Comparison of ENCODE assay signal across 8 cellular contexts in the genomic region with DNA sequence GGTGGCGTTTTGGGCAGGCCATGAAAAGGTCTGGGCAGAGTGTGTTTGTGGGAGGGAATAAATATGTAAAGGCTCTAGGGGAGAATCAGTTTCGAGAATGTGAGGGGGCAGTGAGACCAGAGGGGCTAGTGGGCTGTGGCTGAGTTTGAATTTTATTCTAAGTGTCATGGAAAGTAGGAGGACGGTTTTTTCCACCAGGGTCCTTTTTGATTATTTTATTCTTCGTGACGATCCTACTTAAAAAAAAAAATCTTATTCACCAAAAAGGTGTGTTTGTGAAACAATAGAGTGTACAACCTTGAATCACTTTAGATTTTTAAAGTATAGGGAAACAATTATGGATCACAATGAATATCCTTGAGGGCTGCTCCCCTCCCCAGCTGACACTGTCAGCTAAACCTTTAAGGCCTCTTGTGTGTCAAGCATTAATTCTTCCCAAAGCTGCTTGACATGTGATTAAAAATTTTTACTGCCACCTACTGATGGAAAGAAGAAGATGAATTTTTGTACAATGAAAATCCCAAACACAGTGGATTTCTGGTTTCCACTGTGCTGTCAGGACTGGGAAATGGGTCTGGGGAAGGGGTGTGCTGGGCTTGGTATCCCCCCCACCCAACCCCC.
DNase-seq lines count a peak whose midpoint lies in the region; ATAC-seq and TF ChIP-seq lines count a peak whose summit lies in the region.

No MANE protein-coding gene starts in this region.

- peak overlapping the region; percentile 93 for H3K27ac Mint-ChIP-seq in stimulated activated naive CD8-positive, alpha-beta T cell treated with anti-CD3 and anti-CD28 coated beads, Interleukin-15, Interleukin-2, amounts not matched to agents 100 ng/mL and 50 ng/mL, for 24 hours

- RAD21 ChIA-PET in HCT116 (lab: Charles Lee; ENCODE audit: low non-redundant PET in 1 of 2, low total read pairs in 2 of 2, uncharacterized antibody in 2 of 2, unreplicated experiment in 2 of 2): interaction anchor here (0.6 to 1.4 kb wide), 10 partner anchors 162 to 405 kb away, joined by 3 to 6 read pairs (median 4); no protein-coding TSS in a partner anchor

- peak overlapping the region; percentile 61 for H3K4me2 ChIP-seq in HCT116 (ENCODE audit: low read length)

- CTCF ChIA-PET in HCT116 (lab: Charles Lee): interaction anchor here (0.6 to 4.8 kb wide), 15 partner anchors 9 to 696 kb away, joined by 3 to 62 read pairs (median 4); a partner anchor contains a TSS

- no peaks in the 10 kb centered on the region for H3K9me2 ChIP-seq in HCT116 (ENCODE audit: insufficient read depth)

- H3K4me1 Mint-ChIP-seq in stimulated activated naive CD8-positive, alpha-beta T cell treated with anti-CD3 and anti-CD28 coated beads, Interleukin-15, Interleukin-2, amounts not matched to agents 100 ng/mL and 50 ng/mL, for 24 hours (ENCODE audit: low read depth): peaks cover 60% of the 10 kb centered on the region

- TF ChIP-seq RAD21 in HCT116 (IDR thresholded peaks at IDR 0.05; ENCODE audit: low read depth): peak; percentile 73

- H3K27me3 ChIP-seq in HCT116 (ENCODE audit: insufficient read depth, low read length): no peaks in the 10 kb centered on the region

- no peaks in the 10 kb centered on the region for H3K9me3 Mint-ChIP-seq in stimulated activated naive CD8-positive, alpha-beta T cell treated with anti-CD3 and anti-CD28 coated beads, Interleukin-15, Interleukin-2, amounts not matched to agents 100 ng/mL and 50 ng/mL, for 24 hours

- no peak overlapping the region for H2AFZ ChIP-seq in HCT116 (ENCODE audit: low read depth, low read length, poor library complexity, severe bottlenecking)

- TF ChIP-seq POLR2A in HCT116 (IDR thresholded peaks at IDR 0.05; ENCODE audit: borderline replicate concordance, extremely low read depth, insufficient read depth, insufficient read length): no peak

- H3K36me3 Mint-ChIP-seq in stimulated activated naive CD8-positive, alpha-beta T cell treated with anti-CD3 and anti-CD28 coated beads, Interleukin-15, Interleukin-2, amounts not matched to agents 100 ng/mL and 50 ng/mL, for 24 hours (ENCODE audit: low read depth): peaks cover 3% of the 10 kb centered on the region

- peaks cover 17 to 26% of the 10 kb centered on the region in 2 experiments; a peak in 3 of 4 replicates for H3K4me1 ChIP-seq in HCT116 (ENCODE audit: control insufficient read depth in 1 of 2, insufficient read depth in 2 of 2, low read length in 2 of 2)

- H3K9me3 ChIP-seq in HCT116 (ENCODE audit: control insufficient read depth in 1 of 2, insufficient read depth in 1 of 2, low read depth in 1 of 2, low read length in 2 of 2): no peaks in the 10 kb centered on the region; a peak in 1 of 4 replicates

- no peak overlapping the region for H3K9ac ChIP-seq in HCT116 (ENCODE audit: low read length)

- H3K4me3 ChIP-seq in HCT116 (replicated peaks in 1 of 2; ENCODE audit: low read depth in 1 of 2, low read length in 2 of 2) (no peak overlapping the region), astrocyte of the spinal cord (ENCODE audit: low read depth, low read length) (no peak overlapping the region)

- BruUV-seq in HCT116 (replicated peaks; lab: Mats Ljungman, UMichigan): no TSS peak

- peak overlapping the region; percentile 60 for H3K4me3 Mint-ChIP-seq in stimulated activated naive CD8-positive, alpha-beta T cell treated with anti-CD3 and anti-CD28 coated beads, Interleukin-15, Interleukin-2, amounts not matched to agents 100 ng/mL and 50 ng/mL, for 24 hours

- in situ Hi-C loops in astrocyte of the spinal cord (cut with HindIII; ENCODE audit: low sequenced_read_pairs): no loop called here

- 0 out of 2 replicates have a peak overlapping the region, but pooled peaks have one; percentile 14 for H3K27ac ChIP-seq in HCT116 (ENCODE audit: low read depth, low read length)

- no peaks in the 10 kb centered on the region for H3K36me3 ChIP-seq in HCT116 (ENCODE audit: control insufficient read depth in 1 of 2, insufficient read depth in 2 of 2, low read length in 2 of 2)

- no peaks in the 10 kb centered on the region for H4K20me1 ChIP-seq in HCT116 (ENCODE audit: insufficient read depth)

- peak; percentile 26 to 63 (median 48); a peak in 4 of 6 replicates for TF ChIP-seq CTCF in HCT116 (IDR thresholded peaks at IDR 0.05 in 2 of 3, conservative IDR thresholded peaks at IDR 0.05 in 1 of 3; ENCODE audit: borderline replicate concordance in 1 of 3, insufficient read depth in 1 of 3, low read depth in 2 of 3, low read length in 2 of 3)
- peak; percentile 41 for TF ChIP-seq CTCF in astrocyte of the spinal cord (IDR thresholded peaks at IDR 0.05; ENCODE audit: low read depth, low read length)

- intact Hi-C loops in HCT116 (cut with micrococcal nuclease): no loop called here

- H3K79me2 ChIP-seq in HCT116 (ENCODE audit: insufficient read depth, low read length): no peaks in the 10 kb centered on the region

- H3K27me3 Mint-ChIP-seq in stimulated activated naive CD8-positive, alpha-beta T cell treated with anti-CD3 and anti-CD28 coated beads, Interleukin-15, Interleukin-2, amounts not matched to agents 100 ng/mL and 50 ng/mL, for 24 hours: no peaks in the 10 kb centered on the region

- POLR2A ChIA-PET in HCT116 (lab: Charles Lee): interaction anchor here (1.1 kb wide), 1 partner anchor 171 kb away, joined by 3 read pairs; no protein-coding TSS in a partner anchor

- peak; percentile 74 for ATAC-seq in HCT116
- no peak for ATAC-seq in GM21717 (IDR thresholded peaks at IDR 0.05; ENCODE audit: unreplicated experiment)

- DNase-seq in COLO829 (ENCODE audit: low spot score) (peak; percentile 75), HCT116 (ENCODE audit: low read depth, low spot score) (peak; percentile 37), NCI-H748 treated with DMSO at 0.1 percent for 48 hours (lab: John Stamatoyannopoulos, UW) (peak; percentile 28), astrocyte of the spinal cord (ENCODE audit: low read depth, low spot score) (peak; percentile 64), inferior parietal cortex (ENCODE audit: extremely low spot score) (peak; percentile 72)
- DNase-seq in activated CD4-positive, alpha-beta T cell treated with anti-CD3 and anti-CD28 coated beads for 1 hour: no peak

TF ChIP-seq in HCT116, 20 proteins besides CTCF, POLR2A, EP300 and RAD21:
- TF ChIP-seq, protein P1, sequence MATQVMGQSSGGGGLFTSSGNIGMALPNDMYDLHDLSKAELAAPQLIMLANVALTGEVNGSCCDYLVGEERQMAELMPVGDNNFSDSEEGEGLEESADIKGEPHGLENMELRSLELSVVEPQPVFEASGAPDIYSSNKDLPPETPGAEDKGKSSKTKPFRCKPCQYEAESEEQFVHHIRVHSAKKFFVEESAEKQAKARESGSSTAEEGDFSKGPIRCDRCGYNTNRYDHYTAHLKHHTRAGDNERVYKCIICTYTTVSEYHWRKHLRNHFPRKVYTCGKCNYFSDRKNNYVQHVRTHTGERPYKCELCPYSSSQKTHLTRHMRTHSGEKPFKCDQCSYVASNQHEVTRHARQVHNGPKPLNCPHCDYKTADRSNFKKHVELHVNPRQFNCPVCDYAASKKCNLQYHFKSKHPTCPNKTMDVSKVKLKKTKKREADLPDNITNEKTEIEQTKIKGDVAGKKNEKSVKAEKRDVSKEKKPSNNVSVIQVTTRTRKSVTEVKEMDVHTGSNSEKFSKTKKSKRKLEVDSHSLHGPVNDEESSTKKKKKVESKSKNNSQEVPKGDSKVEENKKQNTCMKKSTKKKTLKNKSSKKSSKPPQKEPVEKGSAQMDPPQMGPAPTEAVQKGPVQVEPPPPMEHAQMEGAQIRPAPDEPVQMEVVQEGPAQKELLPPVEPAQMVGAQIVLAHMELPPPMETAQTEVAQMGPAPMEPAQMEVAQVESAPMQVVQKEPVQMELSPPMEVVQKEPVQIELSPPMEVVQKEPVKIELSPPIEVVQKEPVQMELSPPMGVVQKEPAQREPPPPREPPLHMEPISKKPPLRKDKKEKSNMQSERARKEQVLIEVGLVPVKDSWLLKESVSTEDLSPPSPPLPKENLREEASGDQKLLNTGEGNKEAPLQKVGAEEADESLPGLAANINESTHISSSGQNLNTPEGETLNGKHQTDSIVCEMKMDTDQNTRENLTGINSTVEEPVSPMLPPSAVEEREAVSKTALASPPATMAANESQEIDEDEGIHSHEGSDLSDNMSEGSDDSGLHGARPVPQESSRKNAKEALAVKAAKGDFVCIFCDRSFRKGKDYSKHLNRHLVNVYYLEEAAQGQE (IDR thresholded peaks at IDR 0.05; ENCODE audit: low read depth): no peak
- TF ChIP-seq, protein P2, sequence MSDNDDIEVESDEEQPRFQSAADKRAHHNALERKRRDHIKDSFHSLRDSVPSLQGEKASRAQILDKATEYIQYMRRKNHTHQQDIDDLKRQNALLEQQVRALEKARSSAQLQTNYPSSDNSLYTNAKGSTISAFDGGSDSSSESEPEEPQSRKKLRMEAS (IDR thresholded peaks at IDR 0.05): 0 out of 2 replicates have a peak, but pooled peaks have one; percentile 6
- no peak for TF ChIP-seq ZNF274 (IDR thresholded peaks at IDR 0.05; ENCODE audit: low read depth, low read length)
TF ChIP-seq in HCT116: peak in this region for 1.
